17 cellular contexts compared by ENCODE assay signal in genomic region chr14:51533160-51533559, GRCh38.
DNase-seq lines count a peak whose midpoint lies in the region; ATAC-seq, FAIRE-seq and TF ChIP-seq lines count a peak whose summit lies in the region.
"Had no signal": no experiment of that assay in that cellular context is flagged by ENCODE, and none has a peak within 500 bp of the region (broad histone marks: within the 10 kb centered on the region; RNA-seq: fewer than 3 reads in every experiment).

No MANE protein-coding gene starts in this region.

- WGBS in IMR-90 (ENCODE audit: extremely low coverage in 2 of 2, insufficient read length in 1 of 2), 2 experiments = no CpG with 5 or more reads among the region's 2 CpGs

- peaks cover 2% of the 10 kb centered on the region for H3K27me3 Mint-ChIP-seq in activated CD4-positive, alpha-beta T cell treated with anti-CD3 and anti-CD28 coated beads for 36 hours
- H3K27me3 Mint-ChIP-seq: activated naive CD4-positive, alpha-beta T cell treated with anti-CD3 and anti-CD28 coated beads, Interleukin-2, amount 10 ng/mL, durations not matched to agents 7 days and 5 days had no signal

- H3K9me1 ChIP-seq in IMR-90 (ENCODE audit: insufficient read depth, low read length) = peaks cover 9% of the 10 kb centered on the region
- H3K9me1 ChIP-seq in keratinocyte (ENCODE audit: control insufficient read depth, extremely low read depth, insufficient read depth, low read length) = no peaks in the 10 kb centered on the region

- H3K4me3 ChIP-seq in BJ (ENCODE audit: low read depth, low read length) (no peak overlapping the region), IMR-90 (ENCODE audit: insufficient read depth, low read depth, low read length) (no peak overlapping the region), keratinocyte (ENCODE audit: control insufficient read depth in 2 of 3, extremely low read depth in 1 of 3, insufficient read depth in 2 of 3, low read depth in 1 of 3, low read length in 3 of 3) (no peak overlapping the region), gastrocnemius medialis (no peak overlapping the region)
- H3K4me3 ChIP-seq: psoas muscle had no signal

- H3K36me3 Mint-ChIP-seq in activated CD4-positive, alpha-beta T cell treated with anti-CD3 and anti-CD28 coated beads for 36 hours (ENCODE audit: low read depth) = no peaks in the 10 kb centered on the region
- H3K36me3 Mint-ChIP-seq: activated naive CD4-positive, alpha-beta T cell treated with anti-CD3 and anti-CD28 coated beads, Interleukin-2, amount 10 ng/mL, durations not matched to agents 7 days and 5 days had no signal

- CTCF ChIA-PET in BJ (lab: Yijun Ruan, JAX) (interaction anchor here (0.6 to 1.5 kb wide), 6 partner anchors 17 to 249 kb away, joined by 3 to 5 read pairs (median 3); no protein-coding TSS in a partner anchor), IMR-90 (lab: Yijun Ruan, JAX) (interaction anchor here (1.0 kb wide), 1 partner anchor 30 kb away, joined by 4 read pairs; no protein-coding TSS in a partner anchor)
- CTCF ChIA-PET in activated CD4-positive, alpha-beta T cell treated with anti-CD3 and anti-CD28 coated beads for 36 hours (lab: Charles Lee) = no interaction called here

- ATAC-seq in IMR-90 (ENCODE audit: low read depth) = peak; percentile 91
- no peak for ATAC-seq in activated CD4-positive, alpha-beta T cell treated with anti-CD3 and anti-CD28 coated beads for 36 hours
- no peak for ATAC-seq in gastrocnemius medialis
- ATAC-seq: psoas muscle; stimulated activated naive CD8-positive, alpha-beta T cell treated with anti-CD3 and anti-CD28 coated beads, Interleukin-15, Interleukin-2, amounts not matched to agents 100 U/mL and 50 U/mL, for 24 hours had no signal

- H3K79me2 ChIP-seq in keratinocyte (ENCODE audit: control insufficient read depth, insufficient read depth, low read length) = peaks cover 72% of the 10 kb centered on the region

- H3K27ac Mint-ChIP-seq in activated CD4-positive, alpha-beta T cell treated with anti-CD3 and anti-CD28 coated beads for 36 hours = no peak overlapping the region
- H3K27ac Mint-ChIP-seq: activated naive CD4-positive, alpha-beta T cell treated with anti-CD3 and anti-CD28 coated beads, Interleukin-2, amount 10 ng/mL, durations not matched to agents 7 days and 5 days had no signal

- no peak overlapping the region for H2AK9ac ChIP-seq in IMR-90 (replicated peaks; ENCODE audit: low read depth, low read length, poor library complexity)

- H2AFZ ChIP-seq in IMR-90 (replicated peaks; ENCODE audit: low read length, poor library complexity) (no peak overlapping the region), keratinocyte (ENCODE audit: control insufficient read depth, low read length) (no peak overlapping the region)

- H3K36me3 ChIP-seq in BJ (ENCODE audit: control insufficient read depth, insufficient read depth, low read length) (no peaks in the 10 kb centered on the region), IMR-90 (ENCODE audit: control insufficient read depth, insufficient read depth, low read length) (no peaks in the 10 kb centered on the region), keratinocyte (ENCODE audit: control insufficient read depth in 2 of 2, extremely low read depth in 1 of 2, insufficient read depth in 2 of 2, low read length in 2 of 2) (peaks cover 2 to 20% of the 10 kb centered on the region in 2 experiments), gastrocnemius medialis (no peaks in the 10 kb centered on the region)
- H3K36me3 ChIP-seq: BE2C had no signal

- POLR2A ChIA-PET in BJ (lab: Charles Lee) (interaction anchor here (0.6 to 0.9 kb wide), 3 partner anchors 14 to 226 kb away, joined by 3 to 6 read pairs (median 5); no protein-coding TSS in a partner anchor), IMR-90 (lab: Charles Lee; ENCODE audit: unreplicated experiment) (interaction anchor here (0.5 to 0.7 kb wide), 2 partner anchors 90 to 136 kb away, joined by 3 read pairs; no protein-coding TSS in a partner anchor)
- POLR2A ChIA-PET in activated CD4-positive, alpha-beta T cell treated with anti-CD3 and anti-CD28 coated beads for 36 hours (lab: Charles Lee) = no interaction called here

- H3K27me3 ChIP-seq in BJ (ENCODE audit: control insufficient read depth, insufficient read depth, low read length) (no peaks in the 10 kb centered on the region), IMR-90 (ENCODE audit: control insufficient read depth, insufficient read depth, low read length) (no peaks in the 10 kb centered on the region), keratinocyte (ENCODE audit: control insufficient read depth, extremely low read depth, insufficient read depth, low read length) (no peaks in the 10 kb centered on the region), gastrocnemius medialis (no peaks in the 10 kb centered on the region)
- H3K27me3 ChIP-seq: BE2C had no signal

- peak; percentile 76 for FAIRE-seq in keratinocyte (lab: Jason Lieb, UNC)

- no peak for TF ChIP-seq RAD21 in IMR-90 (IDR thresholded peaks at IDR 0.05; ENCODE audit: low read length)

- H3K9ac ChIP-seq in IMR-90 (ENCODE audit: low read depth, low read length) = no peak overlapping the region
- H3K9ac ChIP-seq in keratinocyte (ENCODE audit: control insufficient read depth, extremely low read depth, insufficient read depth, low read length) = peak overlapping the region; percentile 76

- H4K91ac ChIP-seq in IMR-90 (ENCODE audit: insufficient read depth, low read depth, low read length) = peak overlapping the region; percentile 84

- peak overlapping the region; percentile 47; the same call in 2 of the 3 replicates for H2BK15ac ChIP-seq in IMR-90 (ENCODE audit: low read depth, low read length)

- peak overlapping the region; percentile 87 for H2AK5ac ChIP-seq in IMR-90 (ENCODE audit: low read depth, low read length)

- H2BK120ac ChIP-seq in IMR-90 (ENCODE audit: low read depth, low read length) = peak overlapping the region; percentile 87

- peak overlapping the region; percentile 80; the same call in 1 of the 2 replicates for H4K5ac ChIP-seq in IMR-90 (ENCODE audit: low read depth, low read length)

- no peak for TF ChIP-seq POLR2A in IMR-90 (IDR thresholded peaks at IDR 0.05; ENCODE audit: low read depth, low read length)
- TF ChIP-seq POLR2A in gastrocnemius medialis (IDR thresholded peaks at IDR 0.05) = no peak

- H3K23ac ChIP-seq in IMR-90 (ENCODE audit: low read depth, low read length) = peak overlapping the region; percentile 68

- H3K4me1 Mint-ChIP-seq in activated CD4-positive, alpha-beta T cell treated with anti-CD3 and anti-CD28 coated beads for 36 hours = no peaks in the 10 kb centered on the region
- H3K4me1 Mint-ChIP-seq: activated naive CD4-positive, alpha-beta T cell treated with anti-CD3 and anti-CD28 coated beads, Interleukin-2, amount 10 ng/mL, durations not matched to agents 7 days and 5 days had no signal

- no peak overlapping the region for H3K4me3 Mint-ChIP-seq in activated CD4-positive, alpha-beta T cell treated with anti-CD3 and anti-CD28 coated beads for 36 hours
- H3K4me3 Mint-ChIP-seq: activated naive CD4-positive, alpha-beta T cell treated with anti-CD3 and anti-CD28 coated beads, Interleukin-2, amount 10 ng/mL, durations not matched to agents 7 days and 5 days had no signal

- dilution Hi-C loops in IMR-90 (cut with HindIII; ENCODE audit: low sequenced_read_pairs, unreplicated experiment) (no loop called here), keratinocyte (cut with MboI; ENCODE audit: extremely low pct_ligation_motif_present, low sequenced_read_pairs) (no loop called here)

- H3K9me3 Mint-ChIP-seq in activated CD4-positive, alpha-beta T cell treated with anti-CD3 and anti-CD28 coated beads for 36 hours (ENCODE audit: low read depth) = no peaks in the 10 kb centered on the region
- H3K9me3 Mint-ChIP-seq: activated naive CD4-positive, alpha-beta T cell treated with anti-CD3 and anti-CD28 coated beads, Interleukin-2, amount 10 ng/mL, durations not matched to agents 7 days and 5 days had no signal

- H3K14ac ChIP-seq in IMR-90 (replicated peaks; ENCODE audit: low read depth, low read length) = peak overlapping the region; percentile 43

- intact Hi-C loops in IMR-90 (cut with micrococcal nuclease) = loop anchor here (5.0 kb wide), 1 partner anchor 136 kb away; no protein-coding TSS in a partner anchor
- intact Hi-C loops in activated CD4-positive, alpha-beta T cell treated with anti-CD3 and anti-CD28 coated beads for 36 hours (cut with DNase I, micrococcal nuclease) = no loop called here
- intact Hi-C loops in gastrocnemius medialis (cut with DNase I; ENCODE audit: low total_unique reads) = no loop called here

- H3K18ac ChIP-seq in IMR-90 (ENCODE audit: low read depth, low read length) = peak overlapping the region; percentile 95; the same call in 1 of the 2 replicates

- H4K20me1 ChIP-seq in IMR-90 (ENCODE audit: insufficient read depth, low read length) (no peaks in the 10 kb centered on the region), keratinocyte (ENCODE audit: control insufficient read depth, extremely low read depth, insufficient read depth, low read length) (no peaks in the 10 kb centered on the region)

- H2BK5ac ChIP-seq in IMR-90 (ENCODE audit: low read depth, low read length, poor library complexity, severe bottlenecking) = peak overlapping the region; percentile 42

- H3K4me2 ChIP-seq in IMR-90 (ENCODE audit: low read depth, low read length) = peak overlapping the region; percentile 36; the same call in 1 of the 2 replicates
- H3K4me2 ChIP-seq in keratinocyte (ENCODE audit: control insufficient read depth, extremely low read depth, insufficient read depth, low read depth, low read length) = peak overlapping the region; percentile 77

- peak overlapping the region; percentile 24; the same call in 1 of the 2 replicates for H3K56ac ChIP-seq in IMR-90 (ENCODE audit: extremely low read depth, insufficient read depth, low read length)

- peak overlapping the region; percentile 60 to 75 for H4K8ac ChIP-seq in IMR-90 (ENCODE audit: low read depth in 2 of 2, low read length in 2 of 2)

- H3K4me1 ChIP-seq in IMR-90 (ENCODE audit: control insufficient read depth, insufficient read depth, low read length) (peaks cover 15% of the 10 kb centered on the region), keratinocyte (ENCODE audit: control insufficient read depth, extremely low read depth, insufficient read depth, low read length) (peaks cover 31% of the 10 kb centered on the region), gastrocnemius medialis (peaks cover 0 to 5% of the 10 kb centered on the region in 2 donors)
- H3K4me1 ChIP-seq: psoas muscle had no signal

- H3K4ac ChIP-seq in IMR-90 (ENCODE audit: low read depth, low read length) = peak overlapping the region; percentile 79

- TF ChIP-seq CTCF in BJ (IDR thresholded peaks at IDR 0.05; ENCODE audit: insufficient read depth, low read depth, low read length) (no peak), IMR-90 (conservative IDR thresholded peaks at IDR 0.05; ENCODE audit: low read depth, low read length) (no peak), keratinocyte (optimal IDR thresholded peaks at IDR 0.05 in 1 of 3, IDR thresholded peaks at IDR 0.05 in 1 of 3, conservative IDR thresholded peaks at IDR 0.05 in 1 of 3; ENCODE audit: extremely low read depth in 1 of 3, insufficient read depth in 2 of 3, low read length in 3 of 3) (no peak), gastrocnemius medialis (IDR thresholded peaks at IDR 0.05 in 4 of 5, conservative IDR thresholded peaks at IDR 0.05 in 1 of 5) (no peak)

- in situ Hi-C loops in IMR-90 (cut with MboI; ENCODE audit: low sequenced_read_pairs) = no loop called here
- in situ Hi-C loops in gastrocnemius medialis (cut with MboI; ENCODE audit: low sequenced_read_pairs in 4 of 4) = no loop called here

- H3K9me3 ChIP-seq in IMR-90 (ENCODE audit: control insufficient read depth, insufficient read depth, low read length) (no peaks in the 10 kb centered on the region), keratinocyte (ENCODE audit: control insufficient read depth, low read depth, low read length) (peaks cover 5% of the 10 kb centered on the region), gastrocnemius medialis (no peaks in the 10 kb centered on the region)
- H3K9me3 ChIP-seq: psoas muscle had no signal

- no peak overlapping the region; the same call in 1 of the 2 replicates for H3K27ac ChIP-seq in IMR-90 (ENCODE audit: insufficient read depth, low read length)
- peak overlapping the region; percentile 99 for H3K27ac ChIP-seq in keratinocyte (ENCODE audit: control insufficient read depth, insufficient read depth, low read length)
- H3K27ac ChIP-seq in gastrocnemius medialis = no peak overlapping the region
- H3K27ac ChIP-seq: psoas muscle had no signal

- no peaks in the 10 kb centered on the region for H3K79me1 ChIP-seq in IMR-90 (ENCODE audit: low read depth in 1 of 2, low read length in 2 of 2)

- DNase-seq in BJ (ENCODE audit: low read depth) (peak; percentile 93), IMR-90 (peak; percentile 86), amniotic stem cell (lab: John Stamatoyannopoulos, UW) (peak; percentile 48), keratinocyte (ENCODE audit: low read depth, low spot score) (peak; percentile 67), NCI-H2029 treated with DMSO at 0.1 percent for 48 hours (lab: John Stamatoyannopoulos, UW) (no peak), GOT3 (lab: John Stamatoyannopoulos, UW) (no peak), gastrocnemius medialis (no peak)
- no peak for DNase-seq in activated CD4-positive, alpha-beta T cell treated with anti-CD3 and anti-CD28 coated beads for 36 hours
- DNase-seq: activated naive CD4-positive, alpha-beta T cell treated with anti-CD3 and anti-CD28 coated beads, Interleukin-2, amount 10 ng/mL, durations not matched to agents 7 days and 5 days; BE2C; midbrain; NCI-H1417 treated with DMSO at 0.1 percent for 48 hours; NCI-H526; psoas muscle; Right ventricle myocardium superior; stimulated activated CD4-positive, alpha-beta T cell treated with anti-CD3 and anti-CD28 coated beads, Interleukin-4, amount 100 ng/mL, for 24 hours; stimulated activated naive CD8-positive, alpha-beta T cell treated with anti-CD3 and anti-CD28 coated beads, Interleukin-15, Interleukin-2, amounts not matched to agents 100 U/mL and 50 U/mL, for 24 hours had no signal

- H2BK20ac ChIP-seq in IMR-90 (ENCODE audit: low read depth, low read length) = peak overlapping the region; percentile 90

- BruUV-seq in IMR-90 (replicated peaks; lab: Mats Ljungman, UMichigan) = no TSS peak

Comparison
In these comparisons a context has a peak if more than half of its experiments do, and no peak if none do; other contexts are left out.
1. DNase-seq: peak in BJ (single experiment), IMR-90 (single experiment), amniotic stem cell (single experiment) and keratinocyte (single experiment); none in activated CD4-positive, alpha-beta T cell treated with anti-CD3 and anti-CD28 coated beads for 36 hours (single experiment), NCI-H2029 treated with DMSO at 0.1 percent for 48 hours (single experiment), GOT3 (single experiment) and gastrocnemius medialis (0 of 2).